ENCODE assay signal across 8 cellular contexts in the genomic region with DNA sequence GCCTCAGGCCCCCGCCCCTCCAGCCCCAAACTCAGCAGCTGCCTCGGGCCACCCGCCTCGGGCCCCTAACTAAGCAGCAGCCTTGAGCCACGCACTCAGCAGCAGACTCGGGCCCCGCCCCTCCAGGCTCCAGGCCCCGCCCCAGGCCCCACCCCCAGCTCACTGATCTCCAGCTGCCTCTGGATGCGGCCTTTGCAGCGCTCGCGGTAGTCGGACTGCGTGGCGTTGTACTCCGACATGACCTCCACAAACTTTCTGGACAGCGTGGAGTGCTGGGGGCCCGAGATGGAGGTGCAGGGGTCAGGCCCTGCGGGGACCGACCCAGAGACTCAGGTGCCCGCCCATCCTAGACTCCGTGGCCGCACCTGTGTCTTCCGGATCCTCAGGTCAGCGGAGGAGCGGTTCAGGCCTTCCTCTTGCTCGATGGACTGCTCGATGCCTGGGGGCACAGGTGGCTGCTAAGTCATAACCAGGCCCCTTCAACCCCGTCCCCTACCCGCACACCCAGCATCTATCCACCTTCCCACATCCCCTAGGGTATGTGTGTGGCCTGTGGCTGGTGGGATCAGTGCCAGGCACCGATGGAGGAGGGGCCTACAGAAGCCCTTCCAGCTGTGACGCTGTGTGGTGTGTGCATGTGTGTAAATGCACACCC. TPM values are rescaled to one million over a fixed set of nuclear protein-coding genes. Genes with fewer than 3 reads are reported as not detected.
A peak's percentile ranks its signal among the peaks of the same experiment; 100 is the strongest.
DNase-seq lines count a peak whose midpoint lies in the region; ATAC-seq and TF ChIP-seq lines count a peak whose summit lies in the region.

No MANE protein-coding gene starts in this region.

- DNase-seq in ELF-1 (ENCODE audit: low read depth, low spot score): peak; percentile 62
- DNase-seq in epithelial cell of esophagus (ENCODE audit: low read depth): peak; percentile 56
- peak; percentile 88 for DNase-seq in neuronal stem cell (ENCODE audit: low spot score)
- DNase-seq in HCEC 1CT: no peak

- peak; percentile 14; the same call in 2 of the 3 replicates for ATAC-seq in SK-N-SH treated with all-trans-retinoic acid at 6 μM for 48 hours
- no peak for ATAC-seq in HG02884 (IDR thresholded peaks at IDR 0.05; ENCODE audit: unreplicated experiment)
- no peak for ATAC-seq in HG03520 (IDR thresholded peaks at IDR 0.05; ENCODE audit: unreplicated experiment)
- no peak for ATAC-seq in GM18520 (IDR thresholded peaks at IDR 0.05; ENCODE audit: unreplicated experiment)

- H3K4me1 ChIP-seq in neuronal stem cell (ENCODE audit: control insufficient read depth in 2 of 2, insufficient read depth in 1 of 2, low read depth in 1 of 2, low read length in 2 of 2): peaks cover 7 to 13% of the 10 kb centered on the region in 2 donors

- no CpG with 5 or more reads among the region's 32 CpGs for WGBS in neuronal stem cell (ENCODE audit: extremely low coverage in 2 of 2, insufficient read length in 2 of 2, insufficient replicate concordance in 1 of 2), 2 donors

- H2BK120ac ChIP-seq in neuronal stem cell (ENCODE audit: low read depth, low read length): no peak overlapping the region

- H4K8ac ChIP-seq in neuronal stem cell (ENCODE audit: low read depth, low read length): no peak overlapping the region

- H2AFZ ChIP-seq in neuronal stem cell (ENCODE audit: low read length): no peak overlapping the region

- H2BK5ac ChIP-seq in neuronal stem cell (ENCODE audit: low read length): no peak overlapping the region

- H2BK12ac ChIP-seq in neuronal stem cell (ENCODE audit: low read length): peak overlapping the region; percentile 7

- peak overlapping the region; percentile 40 for H3K4me2 ChIP-seq in neuronal stem cell (ENCODE audit: insufficient read depth, low read length, poor library complexity, severe bottlenecking)

- H2BK15ac ChIP-seq in neuronal stem cell (ENCODE audit: low read length): no peak overlapping the region

- H3K14ac ChIP-seq in neuronal stem cell (ENCODE audit: low read length): peak overlapping the region; percentile 2

- H3K4ac ChIP-seq in neuronal stem cell (ENCODE audit: low read length): no peak overlapping the region

- H3K36me3 ChIP-seq in neuronal stem cell (replicated peaks in 1 of 2; ENCODE audit: control insufficient read depth in 2 of 2, insufficient read depth in 2 of 2, low read length in 2 of 2): peaks cover 14 to 29% of the 10 kb centered on the region in 2 donors

- H3K79me1 ChIP-seq in neuronal stem cell (ENCODE audit: low read depth, low read length): peaks cover 3% of the 10 kb centered on the region

- peak overlapping the region; percentile 92 for H3K9ac ChIP-seq in neuronal stem cell (ENCODE audit: low read depth, low read length, poor library complexity)

- H4K91ac ChIP-seq in neuronal stem cell (ENCODE audit: low read depth, low read length, poor library complexity): no peak overlapping the region

- H3K18ac ChIP-seq in neuronal stem cell (ENCODE audit: low read length): peak overlapping the region; percentile 91

- peak overlapping the region; percentile 3 for H2AK5ac ChIP-seq in neuronal stem cell (ENCODE audit: low read depth, low read length)

- no peaks in the 10 kb centered on the region for H3K9me3 ChIP-seq in neuronal stem cell (replicated peaks in 1 of 2; ENCODE audit: control insufficient read depth in 2 of 2, insufficient read depth in 1 of 2, low read depth in 1 of 2, low read length in 2 of 2)

- no peak for TF ChIP-seq CTCF in epithelial cell of esophagus (IDR thresholded peaks at IDR 0.05; ENCODE audit: insufficient read depth, low read depth, low read length, missing control alignments)

- H3K27ac ChIP-seq in neuronal stem cell (replicated peaks; ENCODE audit: low read length): no peak overlapping the region

- H3K4me3 ChIP-seq in epithelial cell of esophagus (ENCODE audit: low read length) (no peak overlapping the region), neuronal stem cell (ENCODE audit: low read length in 2 of 2) (no peak overlapping the region)

- no peak overlapping the region for H3K23ac ChIP-seq in neuronal stem cell (ENCODE audit: low read depth, low read length, poor library complexity)

- H3K27me3 ChIP-seq in neuronal stem cell (ENCODE audit: control insufficient read depth in 3 of 3, insufficient read depth in 3 of 3, low read depth in 1 of 3, low read length in 3 of 3): no peaks in the 10 kb centered on the region

TF ChIP-seq in SK-N-SH treated with all-trans-retinoic acid at 6 μM for 48 hours, 23 proteins besides CTCF, POLR2A, EP300 and RAD21:
- TF ChIP-seq, protein P1, sequence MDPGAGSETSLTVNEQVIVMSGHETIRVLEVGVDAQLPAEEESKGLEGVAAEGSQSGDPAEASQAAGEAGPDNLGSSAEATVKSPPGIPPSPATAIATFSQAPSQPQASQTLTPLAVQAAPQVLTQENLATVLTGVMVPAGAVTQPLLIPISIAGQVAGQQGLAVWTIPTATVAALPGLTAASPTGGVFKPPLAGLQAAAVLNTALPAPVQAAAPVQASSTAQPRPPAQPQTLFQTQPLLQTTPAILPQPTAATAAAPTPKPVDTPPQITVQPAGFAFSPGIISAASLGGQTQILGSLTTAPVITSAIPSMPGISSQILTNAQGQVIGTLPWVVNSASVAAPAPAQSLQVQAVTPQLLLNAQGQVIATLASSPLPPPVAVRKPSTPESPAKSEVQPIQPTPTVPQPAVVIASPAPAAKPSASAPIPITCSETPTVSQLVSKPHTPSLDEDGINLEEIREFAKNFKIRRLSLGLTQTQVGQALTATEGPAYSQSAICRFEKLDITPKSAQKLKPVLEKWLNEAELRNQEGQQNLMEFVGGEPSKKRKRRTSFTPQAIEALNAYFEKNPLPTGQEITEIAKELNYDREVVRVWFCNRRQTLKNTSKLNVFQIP (CRISPR knock-in tag; IDR thresholded peaks at IDR 0.05; ENCODE audit: borderline replicate concordance, low read depth): no peak
- TF ChIP-seq ZFP3 (CRISPR knock-in tag; IDR thresholded peaks at IDR 0.05): no peak

RNA-seq across cellular contexts. Expression of gene STX1A, which starts 15.4 kb away (rescaled TPM):
- 20.3 TPM for polyA plus RNA-seq in neuronal stem cell (2013, experiment 1 of 2)
- polyA plus RNA-seq in neuronal stem cell (2013, experiment 2 of 2): 17.6 TPM

RNA-seq across cellular contexts. Expression of gene BUD23, which starts 20.7 kb away (rescaled TPM):
- 69.9 TPM for polyA plus RNA-seq in neuronal stem cell (2013, experiment 1 of 2)
- polyA plus RNA-seq in neuronal stem cell (2013, experiment 2 of 2): 73.3 TPM

RNA-seq across cellular contexts. Expression of gene DNAJC30, which starts 20.9 kb away (rescaled TPM):
- 3.3 TPM for polyA plus RNA-seq in neuronal stem cell (2013, experiment 1 of 2)
- 3.4 TPM for polyA plus RNA-seq in neuronal stem cell (2013, experiment 2 of 2)

RNA-seq across cellular contexts. Expression of gene ABHD11, which starts 34.5 kb away (rescaled TPM):
- 17.1 TPM for polyA plus RNA-seq in neuronal stem cell (2013, experiment 1 of 2)
- 16.7 TPM for polyA plus RNA-seq in neuronal stem cell (2013, experiment 2 of 2)

RNA-seq across cellular contexts. Expression of gene VPS37D, which starts 36.5 kb away (rescaled TPM):
- polyA plus RNA-seq in neuronal stem cell (2013, experiment 1 of 2): 20.6 TPM
- 19.3 TPM for polyA plus RNA-seq in neuronal stem cell (2013, experiment 2 of 2)
